ENCODE assay signal across 1 cellular context in genomic region chr17:59618894-59619312, GRCh38.
TF ChIP-seq lines count a peak whose summit lies in the region.

No MANE protein-coding gene starts in this region.

TF ChIP-seq in H1, 55 proteins besides CTCF, POLR2A, EP300 and RAD21 (continued from another document):
- TF ChIP-seq, protein P1, sequence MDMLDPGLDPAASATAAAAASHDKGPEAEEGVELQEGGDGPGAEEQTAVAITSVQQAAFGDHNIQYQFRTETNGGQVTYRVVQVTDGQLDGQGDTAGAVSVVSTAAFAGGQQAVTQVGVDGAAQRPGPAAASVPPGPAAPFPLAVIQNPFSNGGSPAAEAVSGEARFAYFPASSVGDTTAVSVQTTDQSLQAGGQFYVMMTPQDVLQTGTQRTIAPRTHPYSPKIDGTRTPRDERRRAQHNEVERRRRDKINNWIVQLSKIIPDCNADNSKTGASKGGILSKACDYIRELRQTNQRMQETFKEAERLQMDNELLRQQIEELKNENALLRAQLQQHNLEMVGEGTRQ (IDR thresholded peaks at IDR 0.05; ENCODE audit: low read length): no peak
- TF ChIP-seq SIRT6 (IDR thresholded peaks at IDR 0.05; ENCODE audit: low read length) (no peak), CEBPB (IDR thresholded peaks at IDR 0.05; ENCODE audit: low read depth, low read length) (no peak), EGR1 (IDR thresholded peaks at IDR 0.05; ENCODE audit: borderline replicate concordance, low read depth, low read length) (no peak; the same call in 1 of the 2 replicates)
